8 cellular contexts compared by ENCODE assay signal in genomic region chr5:132064738-132065331, GRCh38. TPM values are rescaled to one million over a fixed set of nuclear protein-coding genes. Genes with fewer than 3 reads are reported as not detected.
DNase-seq lines count a peak whose midpoint lies in the region; ATAC-seq and TF ChIP-seq lines count a peak whose summit lies in the region.

No MANE protein-coding gene starts in this region.

- intact Hi-C loops in lower lobe of right lung (cut with DNase I) = no loop called here

- peak; percentile 93 for TF ChIP-seq CTCF in lower lobe of right lung (IDR thresholded peaks at IDR 0.05)

- H3K9me3 ChIP-seq in lower lobe of right lung = no peaks in the 10 kb centered on the region

- peak; percentile 88 for DNase-seq in AG08395 (ENCODE audit: low spot score)
- peak; percentile 1 for DNase-seq in NCI-H526 treated with DMSO at 0.1 percent for 48 hours (lab: John Stamatoyannopoulos, UW)
- DNase-seq in activated CD4-positive, alpha-beta T cell treated with anti-CD3 and anti-CD28 coated beads, Interleukin-2, amount 50 U/mL, for 24 hours (ENCODE audit: low read depth in 1 of 2, low spot score in 1 of 2) = peak; percentile 75
- peak; percentile 89 for DNase-seq in dermis blood vessel endothelial cell
- peak; percentile 75 for DNase-seq in lower lobe of right lung
- peak; percentile 50 for DNase-seq in stimulated activated CD8-positive, alpha-beta memory T cell treated with anti-CD3 and anti-CD28 coated beads, Interleukin-12 subunit alpha, Interleukin-12 subunit beta, amount 100 ng/mL, for 24 hours (ENCODE audit: extremely low read depth)

- H3K27ac ChIP-seq in lower lobe of right lung = no peak overlapping the region

- ATAC-seq in GM18508 (IDR thresholded peaks at IDR 0.05; ENCODE audit: insufficient read depth, unreplicated experiment) (peak; percentile 63), HG03045 (IDR thresholded peaks at IDR 0.05; ENCODE audit: unreplicated experiment) (peak; percentile 67), lower lobe of right lung (peak; percentile 88 to 92)

- no peaks in the 10 kb centered on the region for H3K27me3 ChIP-seq in lower lobe of right lung (ENCODE audit: low read depth)

- H3K4me1 ChIP-seq in lower lobe of right lung = peaks cover 6% of the 10 kb centered on the region

- H3K36me3 ChIP-seq in lower lobe of right lung = no peaks in the 10 kb centered on the region

- H3K4me3 ChIP-seq in lower lobe of right lung = no peak overlapping the region

RNA-seq across cellular contexts. Expression of gene IL3, which starts 4.4 kb away (rescaled TPM):
- total RNA-seq in dermis blood vessel endothelial cell (not detected in 2 replicates), lower lobe of right lung (not detected)

RNA-seq across cellular contexts. Expression of gene CSF2, which starts 8.8 kb away (rescaled TPM):
- 0.14 and 0.34 TPM in 2 replicates for total RNA-seq in dermis blood vessel endothelial cell
- total RNA-seq in lower lobe of right lung = 3.9 TPM

RNA-seq across cellular contexts. Expression of gene ACSL6, which starts 53.4 kb away (rescaled TPM):
- total RNA-seq in dermis blood vessel endothelial cell (0.09 and 0.17 TPM in 2 replicates), lower lobe of right lung (0.59 TPM)

Comparison
In these comparisons a context has a peak if more than half of its experiments do, and no peak if none do; other contexts are left out.
1. DNase-seq: peak in every context shown above with its lines; median percentile 89 in dermis blood vessel endothelial cell; 88 in AG08395; 75 in activated CD4-positive, alpha-beta T cell treated with anti-CD3 and anti-CD28 coated beads, Interleukin-2, amount 50 U/mL, for 24 hours; 75 in lower lobe of right lung; 50 in stimulated activated CD8-positive, alpha-beta memory T cell treated with anti-CD3 and anti-CD28 coated beads, Interleukin-12 subunit alpha, Interleukin-12 subunit beta, amount 100 ng/mL, for 24 hours; 1 in NCI-H526 treated with DMSO at 0.1 percent for 48 hours.